Comparison of ENCODE assay signal across 1 cellular context in the genomic region with DNA sequence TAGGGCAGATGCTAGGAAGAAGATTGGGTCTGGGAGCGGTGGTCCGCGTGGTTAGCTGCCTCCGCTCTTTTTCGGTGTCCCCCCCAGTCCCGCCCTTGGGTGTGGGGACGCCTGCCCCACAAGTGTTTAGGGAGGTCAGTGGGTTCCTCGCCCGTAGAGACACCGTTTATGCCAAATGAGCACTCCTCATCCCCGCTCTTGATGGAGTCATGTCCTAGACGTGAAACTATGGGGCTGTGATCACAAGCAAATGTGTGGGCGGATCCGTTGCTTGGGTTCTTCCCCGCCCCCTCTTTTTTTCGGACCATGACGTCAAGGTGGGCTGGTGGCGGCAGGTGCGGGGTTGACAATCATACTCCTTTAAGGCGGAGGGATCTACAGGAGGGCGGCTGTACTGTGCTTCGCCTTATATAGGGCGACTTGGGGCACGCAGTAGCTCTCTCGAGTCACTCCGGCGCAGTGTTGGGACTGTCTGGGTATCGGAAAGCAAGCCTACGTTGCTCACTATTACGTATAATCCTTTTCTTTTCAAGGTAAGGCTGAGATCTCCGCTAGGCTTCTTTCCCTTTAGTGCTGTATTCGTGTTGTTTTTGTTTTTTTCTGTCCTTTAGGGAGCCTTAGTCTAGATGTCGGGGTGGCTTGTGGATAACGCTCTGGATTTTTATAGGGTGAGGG.
TF ChIP-seq lines count a peak whose summit lies in the region.

HSP90AB1 (plus strand) TSS at position 439 of the 675 bp plus-strand sequence. CDS start 1,529 bp downstream, outside the sequence.

TF ChIP-seq in A549, 52 proteins besides CTCF, POLR2A, EP300 and RAD21 (continued from another document):
- TF ChIP-seq, protein P1, sequence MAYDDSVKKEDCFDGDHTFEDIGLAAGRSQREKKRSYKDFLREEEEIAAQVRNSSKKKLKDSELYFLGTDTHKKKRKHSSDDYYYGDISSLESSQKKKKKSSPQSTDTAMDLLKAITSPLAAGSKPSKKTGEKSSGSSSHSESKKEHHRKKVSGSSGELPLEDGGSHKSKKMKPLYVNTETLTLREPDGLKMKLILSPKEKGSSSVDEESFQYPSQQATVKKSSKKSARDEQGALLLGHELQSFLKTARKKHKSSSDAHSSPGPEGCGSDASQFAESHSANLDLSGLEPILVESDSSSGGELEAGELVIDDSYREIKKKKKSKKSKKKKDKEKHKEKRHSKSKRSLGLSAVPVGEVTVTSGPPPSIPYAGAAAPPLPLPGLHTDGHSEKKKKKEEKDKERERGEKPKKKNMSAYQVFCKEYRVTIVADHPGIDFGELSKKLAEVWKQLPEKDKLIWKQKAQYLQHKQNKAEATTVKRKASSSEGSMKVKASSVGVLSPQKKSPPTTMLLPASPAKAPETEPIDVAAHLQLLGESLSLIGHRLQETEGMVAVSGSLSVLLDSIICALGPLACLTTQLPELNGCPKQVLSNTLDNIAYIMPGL (CRISPR knock-in tag; IDR thresholded peaks at IDR 0.05; ENCODE audit: borderline replicate concordance): no peak
- peak; percentile 76 for TF ChIP-seq MAX (IDR thresholded peaks at IDR 0.05)
